Comparison of ENCODE assay signal across 8 cellular contexts in the genomic region with DNA sequence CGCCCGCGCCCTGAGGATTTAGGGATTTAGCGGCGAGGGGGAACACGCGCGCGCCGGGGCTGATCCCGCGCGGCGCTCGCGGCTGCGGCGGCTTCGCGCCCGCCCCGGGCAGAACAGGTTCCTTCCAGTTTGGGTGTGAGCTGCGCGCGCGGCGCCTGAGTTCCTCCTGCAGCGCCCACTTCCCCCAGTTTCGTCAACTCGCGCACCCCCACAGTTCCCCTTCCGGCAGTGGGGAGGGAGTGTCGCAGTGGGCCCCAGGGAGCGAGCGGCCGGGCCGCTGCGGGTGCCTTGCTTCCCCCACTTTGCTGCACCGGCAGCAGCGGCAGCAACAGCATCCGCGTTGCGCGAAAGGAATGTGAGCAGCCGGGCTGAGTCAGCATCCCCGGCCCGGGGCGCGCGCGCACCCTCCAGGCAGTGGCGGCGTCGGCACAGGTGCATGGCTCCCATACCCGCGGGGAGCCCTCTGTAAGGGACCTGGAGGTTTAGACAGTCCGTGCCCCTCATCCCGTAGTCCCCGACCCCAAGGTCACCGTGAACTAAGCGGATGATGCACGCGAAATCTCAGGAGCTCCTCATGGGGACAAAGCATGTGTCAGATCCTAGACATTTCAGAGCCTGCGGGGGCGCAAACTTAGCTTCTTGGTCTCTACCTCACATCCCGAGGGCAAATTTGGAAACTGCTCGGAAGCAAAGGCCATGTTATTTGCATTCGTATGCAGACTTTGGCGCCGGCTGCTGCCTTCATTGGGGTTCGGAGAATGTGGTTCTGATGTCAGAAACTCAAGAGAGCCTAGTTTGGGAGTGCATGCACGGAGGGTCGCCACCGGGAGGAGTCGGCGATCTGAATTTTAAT. TPM values are rescaled to one million over a fixed set of nuclear protein-coding genes. Genes with fewer than 3 reads are reported as not detected.
A peak's percentile ranks its signal among the peaks of the same experiment; 100 is the strongest.
DNase-seq lines count a peak whose midpoint lies in the region; TF ChIP-seq lines count a peak whose summit lies in the region.

No MANE protein-coding gene starts in this region.

- WGBS in adipose tissue, 3 donors = 1 to 2% (median 1%) methylated on average over 65 to 76 of the region's 76 CpGs

- peaks cover 26% of the 10 kb centered on the region for H3K27me3 ChIP-seq in H7 (ENCODE audit: control insufficient read depth, insufficient read depth, low read length)

- no peaks in the 10 kb centered on the region for H3K36me3 ChIP-seq in H7 (replicated peaks; ENCODE audit: control insufficient read depth, insufficient read depth, low read length)

- DNase-seq in H7 (peak; percentile 88), LoVo (ENCODE audit: low spot score) (peak; percentile 79), SW 1271 (lab: John Stamatoyannopoulos, UW) (peak; percentile 48 to 61), hepatic stellate cell (ENCODE audit: low spot score) (peak; percentile 86), retinal pigment epithelial cell (ENCODE audit: low read depth) (no peak), cortex of kidney (lab: John Stamatoyannopoulos, UW) (no peak)

- H3K27ac ChIP-seq in adipose tissue (ENCODE audit: low read depth, low read length) = peak overlapping the region; percentile 28

- H3K4me3 ChIP-seq in GM08714 (ENCODE audit: low read length) (peak overlapping the region; percentile 95), H7 (ENCODE audit: insufficient read depth, low read depth, low read length) (peak overlapping the region; percentile 73), retinal pigment epithelial cell (ENCODE audit: low read length) (peak overlapping the region; percentile 72)

- peak; percentile 31 for TF ChIP-seq CTCF in retinal pigment epithelial cell (conservative IDR thresholded peaks at IDR 0.05; ENCODE audit: low read depth, low read length)

RNA-seq across cellular contexts. Expression of gene ARSG, which starts 0.8 kb away (rescaled TPM):
- total RNA-seq in H7 (2014; rRNA removed; shearing (Covaris generic)) = 15.7 and 18.8 TPM in 2 replicates
- polyA plus RNA-seq in adipose tissue = 1 to 10 TPM; 1.0 to 2.3 (median 1.3) TPM

RNA-seq across cellular contexts. Expression of gene SLC16A6, which starts 1.1 kb away (rescaled TPM):
- 0.15 and 0.28 TPM in 2 replicates for total RNA-seq in H7 (2014; rRNA removed; shearing (Covaris generic))
- polyA plus RNA-seq in adipose tissue = 1 to 10 TPM in 1 of 3 donors, under 1 TPM in 2; 0.18 to 1.1 (median 0.56) TPM

RNA-seq across cellular contexts. Expression of gene AMZ2, which starts 44.2 kb away (rescaled TPM):
- 73.7 and 94.3 TPM in 2 replicates for total RNA-seq in H7 (2014; rRNA removed; shearing (Covaris generic))
- 10 to 100 TPM; 24.2 to 78.4 (median 51.0) TPM for polyA plus RNA-seq in adipose tissue

Comparison
In these comparisons a context has a peak if more than half of its experiments do, and no peak if none do; other contexts are left out.
1. DNase-seq: peak in H7 (single experiment), LoVo (single experiment), SW 1271 (2 of 2) and hepatic stellate cell (single experiment); none in retinal pigment epithelial cell (single experiment) and cortex of kidney (single experiment).
2. Peak in every context shown above with its lines, with median percentiles within 50 percentile points of each other: H3K4me3 ChIP-seq.